Comparison of ENCODE assay signal across 20 cellular contexts in genomic region chr11:72230764-72231365, GRCh38. TPM values are rescaled to one million over a fixed set of nuclear protein-coding genes. Genes with fewer than 3 reads are reported as not detected.
A peak's percentile ranks its signal among the peaks of the same experiment; 100 is the strongest.
DNase-seq lines count a peak whose midpoint lies in the region; ATAC-seq and TF ChIP-seq lines count a peak whose summit lies in the region.
"Had no signal": no experiment of that assay in that cellular context is flagged by ENCODE, and none has a peak within 500 bp of the region (broad histone marks: within the 10 kb centered on the region; RNA-seq: fewer than 3 reads in every experiment).

No MANE protein-coding gene starts in this region.

- H2BK20ac ChIP-seq in IMR-90 (ENCODE audit: low read depth, low read length) = no peak overlapping the region

- H4K91ac ChIP-seq in IMR-90 (ENCODE audit: insufficient read depth, low read depth, low read length) = no peak overlapping the region

- H3K27me3 ChIP-seq in IMR-90 (ENCODE audit: control insufficient read depth, insufficient read depth, low read length) = no peaks in the 10 kb centered on the region
- H3K27me3 ChIP-seq: BLaER1 treated with 17β-estradiol and CSF1 and Interleukin-3, amounts not matched to agents 10 nM and 100 nM had no signal

- no peaks in the 10 kb centered on the region for H3K27me3 Mint-ChIP-seq in activated T-cell treated with anti-CD3 and anti-CD28 coated beads, Interleukin-2, amount 50 U/mL, for 24 hours
- no peaks in the 10 kb centered on the region for H3K27me3 Mint-ChIP-seq in activated T-cell treated with anti-CD3 and anti-CD28 coated beads, Interleukin-2, amount 50 U/mL, for 4 hours (ENCODE audit: low read depth)
- H3K27me3 Mint-ChIP-seq in endothelial cell (ENCODE audit: unreplicated experiment) (peaks cover 18% of the 10 kb centered on the region), type B pancreatic cell (no peaks in the 10 kb centered on the region)

- dilution Hi-C loops in IMR-90 (cut with HindIII; ENCODE audit: low sequenced_read_pairs, unreplicated experiment) = no loop called here

- no peak overlapping the region for H3K14ac ChIP-seq in IMR-90 (replicated peaks; ENCODE audit: low read depth, low read length)

- no peak for TF ChIP-seq RAD21 in IMR-90 (IDR thresholded peaks at IDR 0.05; ENCODE audit: low read length)

- CTCF ChIA-PET in IMR-90 (lab: Yijun Ruan, JAX) = no interaction called here

- no TSS peak for BruUV-seq in IMR-90 (replicated peaks; lab: Mats Ljungman, UMichigan)

- no peaks in the 10 kb centered on the region for H3K9me3 ChIP-seq in IMR-90 (ENCODE audit: control insufficient read depth, insufficient read depth, low read length)
- H3K9me3 ChIP-seq: A549; BLaER1 treated with 17β-estradiol and CSF1 and Interleukin-3, amounts not matched to agents 10 nM and 100 nM had no signal

- H2AK9ac ChIP-seq in IMR-90 (replicated peaks; ENCODE audit: low read depth, low read length, poor library complexity) = peak overlapping the region; percentile 47

- H3K4me1 Mint-ChIP-seq in activated T-cell treated with anti-CD3 and anti-CD28 coated beads, Interleukin-2, amount 50 U/mL, for 24 hours (ENCODE audit: low read depth) = peaks cover 5% of the 10 kb centered on the region
- H3K4me1 Mint-ChIP-seq in activated T-cell treated with anti-CD3 and anti-CD28 coated beads, Interleukin-2, amount 50 U/mL, for 4 hours (ENCODE audit: low read depth) = peaks cover 8% of the 10 kb centered on the region
- H3K4me1 Mint-ChIP-seq in endothelial cell (ENCODE audit: unreplicated experiment) = peaks cover 8% of the 10 kb centered on the region
- H3K4me1 Mint-ChIP-seq in type B pancreatic cell (ENCODE audit: unreplicated experiment) = peaks cover 12% of the 10 kb centered on the region

- H3K9ac ChIP-seq in IMR-90 (ENCODE audit: low read depth, low read length) = no peak overlapping the region

- intact Hi-C loops in IMR-90 (cut with micrococcal nuclease) = no loop called here

- no peak for ATAC-seq in activated T-cell treated with anti-CD3 and anti-CD28 coated beads, Interleukin-2, amount 50 U/mL, for 4 hours
- ATAC-seq in IMR-90 (ENCODE audit: low read depth) (no peak), GM21529 (IDR thresholded peaks at IDR 0.05; ENCODE audit: unreplicated experiment) (no peak), GM18909 (IDR thresholded peaks at IDR 0.05; ENCODE audit: poor library complexity, unreplicated experiment) (no peak)
- ATAC-seq: A549, HepG2 had no signal

- H3K27ac Mint-ChIP-seq in activated T-cell treated with anti-CD3 and anti-CD28 coated beads, Interleukin-2, amount 50 U/mL, for 24 hours = peak overlapping the region; percentile 29
- H3K27ac Mint-ChIP-seq in endothelial cell (ENCODE audit: unreplicated experiment) (no peak overlapping the region), type B pancreatic cell (no peak overlapping the region)
- H3K27ac Mint-ChIP-seq: HFFc6 had no signal

- no peak for TF ChIP-seq POLR2A in IMR-90 (IDR thresholded peaks at IDR 0.05; ENCODE audit: low read depth, low read length)

- H3K4me3 Mint-ChIP-seq in activated T-cell treated with anti-CD3 and anti-CD28 coated beads, Interleukin-2, amount 50 U/mL, for 24 hours = no peak overlapping the region
- no peak overlapping the region for H3K4me3 Mint-ChIP-seq in activated T-cell treated with anti-CD3 and anti-CD28 coated beads, Interleukin-2, amount 50 U/mL, for 4 hours
- no peak overlapping the region for H3K4me3 Mint-ChIP-seq in endothelial cell (ENCODE audit: unreplicated experiment)
- no peak overlapping the region for H3K4me3 Mint-ChIP-seq in type B pancreatic cell
- H3K4me3 Mint-ChIP-seq: CD8-positive, alpha-beta memory T cell; HFFc6 had no signal

- H2BK15ac ChIP-seq in IMR-90 (ENCODE audit: low read depth, low read length) = no peak overlapping the region

- peaks cover 84% of the 10 kb centered on the region for H3K36me3 Mint-ChIP-seq in activated T-cell treated with anti-CD3 and anti-CD28 coated beads, Interleukin-2, amount 50 U/mL, for 24 hours (ENCODE audit: low read depth)
- peaks cover 18% of the 10 kb centered on the region for H3K36me3 Mint-ChIP-seq in activated T-cell treated with anti-CD3 and anti-CD28 coated beads, Interleukin-2, amount 50 U/mL, for 4 hours (ENCODE audit: insufficient read depth)
- H3K36me3 Mint-ChIP-seq in endothelial cell (ENCODE audit: low read depth, unreplicated experiment) (peaks cover 34% of the 10 kb centered on the region), type B pancreatic cell (peaks cover 32% of the 10 kb centered on the region)

- peaks cover 3% of the 10 kb centered on the region; the same call in 1 of the 2 replicates for H3K9me1 ChIP-seq in IMR-90 (ENCODE audit: insufficient read depth, low read length)

- POLR2A ChIA-PET in IMR-90 (lab: Charles Lee; ENCODE audit: unreplicated experiment) = no interaction called here

- no peaks in the 10 kb centered on the region for H3K9me3 Mint-ChIP-seq in activated T-cell treated with anti-CD3 and anti-CD28 coated beads, Interleukin-2, amount 50 U/mL, for 24 hours
- no peaks in the 10 kb centered on the region for H3K9me3 Mint-ChIP-seq in activated T-cell treated with anti-CD3 and anti-CD28 coated beads, Interleukin-2, amount 50 U/mL, for 4 hours
- H3K9me3 Mint-ChIP-seq in endothelial cell (ENCODE audit: unreplicated experiment) (no peaks in the 10 kb centered on the region), type B pancreatic cell (no peaks in the 10 kb centered on the region)
- H3K9me3 Mint-ChIP-seq: CD8-positive, alpha-beta memory T cell; HFFc6 had no signal

- no peak overlapping the region for H3K23ac ChIP-seq in IMR-90 (ENCODE audit: low read depth, low read length)

- no peak overlapping the region for H4K8ac ChIP-seq in IMR-90 (ENCODE audit: low read depth in 2 of 2, low read length in 2 of 2)

- in situ Hi-C loops in IMR-90 (cut with MboI; ENCODE audit: low sequenced_read_pairs) = no loop called here

- H3K56ac ChIP-seq in IMR-90 (ENCODE audit: extremely low read depth, insufficient read depth, low read length) = no peak overlapping the region

- no peak overlapping the region for H2BK120ac ChIP-seq in IMR-90 (ENCODE audit: low read depth, low read length)

- H3K4ac ChIP-seq in IMR-90 (ENCODE audit: low read depth, low read length) = no peak overlapping the region

- no peak overlapping the region for H2AK5ac ChIP-seq in IMR-90 (ENCODE audit: low read depth, low read length)

- H3K79me1 ChIP-seq in IMR-90 (ENCODE audit: low read depth in 1 of 2, low read length in 2 of 2) = peaks cover 20 to 78% of the 10 kb centered on the region in 2 experiments

- H2AFZ ChIP-seq in IMR-90 (replicated peaks; ENCODE audit: low read length, poor library complexity) = no peak overlapping the region

- H3K4me2 ChIP-seq in IMR-90 (ENCODE audit: low read depth, low read length) = no peak overlapping the region
- H3K4me2 ChIP-seq: A549 had no signal

- TF ChIP-seq CTCF in IMR-90 (conservative IDR thresholded peaks at IDR 0.05; ENCODE audit: low read depth, low read length) = no peak
- TF ChIP-seq CTCF in endothelial cell (IDR thresholded peaks at IDR 0.05; ENCODE audit: unreplicated experiment) = no peak
- no peak for TF ChIP-seq CTCF in type B pancreatic cell (conservative IDR thresholded peaks at IDR 0.05)

- H3K36me3 ChIP-seq in IMR-90 (ENCODE audit: control insufficient read depth, insufficient read depth, low read length) = peaks cover 87% of the 10 kb centered on the region

- H2BK5ac ChIP-seq in IMR-90 (ENCODE audit: low read depth, low read length, poor library complexity, severe bottlenecking) = no peak overlapping the region

- H3K27ac ChIP-seq in IMR-90 (ENCODE audit: insufficient read depth, low read length) = no peak overlapping the region
- H3K27ac ChIP-seq: A549; BLaER1 treated with 17β-estradiol and CSF1 and Interleukin-3, amounts not matched to agents 10 nM and 100 nM had no signal

- no peak overlapping the region for H4K5ac ChIP-seq in IMR-90 (ENCODE audit: low read depth, low read length)

- no peak overlapping the region for H3K18ac ChIP-seq in IMR-90 (ENCODE audit: low read depth, low read length)

- H3K4me1 ChIP-seq in IMR-90 (ENCODE audit: control insufficient read depth, insufficient read depth, low read length) = peaks cover 2% of the 10 kb centered on the region; the same call in 1 of the 2 replicates

- no peak for DNase-seq in activated T-cell treated with anti-CD3 and anti-CD28 coated beads, Interleukin-2, amount 50 U/mL, for 24 hours
- no peak for DNase-seq in activated T-cell treated with anti-CD3 and anti-CD28 coated beads, Interleukin-2, amount 50 U/mL, for 4 hours
- DNase-seq in IMR-90 = no peak
- DNase-seq in endothelial cell (ENCODE audit: low spot score) = peak; percentile 1
- peak; percentile 64 for DNase-seq in type B pancreatic cell (ENCODE audit: extremely low spot score, unreplicated experiment)
- no peak for DNase-seq in globus pallidus (ENCODE audit: low spot score)
- DNase-seq: CD8-positive, alpha-beta memory T cell; DMS79 treated with DMSO at 0.1 percent for 48 hours; HFFc6; Kasumi-1; NCI-H187 treated with DMSO at 0.1 percent for 48 hours; NCI-H345; NCI-H526; SHP77 treated with DMSO at 0.1 percent for 48 hours had no signal

- H4K20me1 ChIP-seq in IMR-90 (ENCODE audit: insufficient read depth, low read length) = peaks cover 75% of the 10 kb centered on the region

- H3K4me3 ChIP-seq in IMR-90 (ENCODE audit: insufficient read depth, low read depth, low read length) = no peak overlapping the region
- H3K4me3 ChIP-seq: A549; BLaER1 treated with 17β-estradiol and CSF1 and Interleukin-3, amounts not matched to agents 10 nM and 100 nM had no signal

- WGBS in IMR-90 (ENCODE audit: extremely low coverage in 2 of 2, insufficient read length in 1 of 2), 2 experiments = 43% methylated on average over 1 of the region's 18 CpGs; no CpG with 5 or more reads in 1 of the 2 experiments

RNA-seq across cellular contexts. Expression of gene INPPL1, which starts 6.3 kb away (rescaled TPM):
- total RNA-seq in activated T-cell treated with anti-CD3 and anti-CD28 coated beads, Interleukin-2, amount 50 U/mL, for 4 hours = 10 to 100 TPM; 69.5 to 90.2 (median 79.5) TPM
- 26.9 and 27.4 TPM in 2 replicates for total RNA-seq in IMR-90 (2012; rRNA removed)
- polyA plus RNA-seq in IMR-90 (2012; rRNA removed) = 105 and 120 TPM in 2 replicates
- polyA plus RNA-seq in IMR-90 (2012; cell fraction: cytosol; rRNA removed) = 22.4 and 46.8 TPM in 2 replicates
- 826 and 1,150 TPM in 2 replicates for polyA plus RNA-seq in IMR-90 (2012; cell fraction: nucleus; rRNA removed; ENCODE audit: low replicate concordance)
- total RNA-seq in endothelial cell (ENCODE audit: unreplicated experiment) = 168 TPM
- 179 and 231 TPM in 2 replicates for total RNA-seq in type B pancreatic cell (ENCODE audit: low replicate concordance)

RNA-seq across cellular contexts. Expression of gene PHOX2A, which starts 13.1 kb away (rescaled TPM):
- total RNA-seq in activated T-cell treated with anti-CD3 and anti-CD28 coated beads, Interleukin-2, amount 50 U/mL, for 4 hours = not detected
- not detected in 2 replicates for total RNA-seq in IMR-90 (2012; rRNA removed)
- polyA plus RNA-seq in IMR-90 (2012; rRNA removed) = not detected in 2 replicates
- polyA plus RNA-seq in IMR-90 (2012; cell fraction: cytosol; rRNA removed) = not detected in 2 replicates
- not detected in 2 replicates for polyA plus RNA-seq in IMR-90 (2012; cell fraction: nucleus; rRNA removed; ENCODE audit: low replicate concordance)
- total RNA-seq in endothelial cell (ENCODE audit: unreplicated experiment) = not detected
- total RNA-seq in type B pancreatic cell (ENCODE audit: low replicate concordance) = 2.8 and 3.0 TPM in 2 replicates
- total RNA-seq: CD8-positive, alpha-beta memory T cell; G401; HepG2; HFFc6 had no signal
- polyA plus RNA-seq: A549; CD8-positive, alpha-beta memory T cell; HepG2 had no signal

RNA-seq across cellular contexts. Expression of gene FOLR2, which starts 14.3 kb away (rescaled TPM):
- not detected for total RNA-seq in activated T-cell treated with anti-CD3 and anti-CD28 coated beads, Interleukin-2, amount 50 U/mL, for 4 hours
- total RNA-seq in IMR-90 (2012; rRNA removed) (not detected in 2 replicates), endothelial cell (ENCODE audit: unreplicated experiment) (not detected), type B pancreatic cell (ENCODE audit: low replicate concordance) (not detected in 2 replicates)
- polyA plus RNA-seq in IMR-90 (2012; rRNA removed) = not detected in 2 replicates
- polyA plus RNA-seq in IMR-90 (2012; cell fraction: cytosol; rRNA removed) = not detected in 2 replicates
- not detected in 2 replicates for polyA plus RNA-seq in IMR-90 (2012; cell fraction: nucleus; rRNA removed; ENCODE audit: low replicate concordance)
- total RNA-seq: G401, HepG2, HFFc6 had no signal
- polyA plus RNA-seq: A549; CD8-positive, alpha-beta memory T cell had no signal

RNA-seq across cellular contexts. Expression of gene FOLR1, which starts 38.9 kb away (rescaled TPM):
- total RNA-seq in activated T-cell treated with anti-CD3 and anti-CD28 coated beads, Interleukin-2, amount 50 U/mL, for 4 hours = under 1 TPM in 2 of 3 donors, not detected in 1; 0.20 to 0.24 TPM
- total RNA-seq in IMR-90 (2012; rRNA removed) (not detected in 2 replicates), endothelial cell (ENCODE audit: unreplicated experiment) (not detected), type B pancreatic cell (ENCODE audit: low replicate concordance) (2.7 and 6.7 TPM in 2 replicates)
- 0.24 and 0.29 TPM in 2 replicates for polyA plus RNA-seq in IMR-90 (2012; rRNA removed)
- polyA plus RNA-seq in IMR-90 (2012; cell fraction: cytosol; rRNA removed) = 0.25 TPM in 1 of 2 replicates, not detected in the other
- polyA plus RNA-seq in IMR-90 (2012; cell fraction: nucleus; rRNA removed; ENCODE audit: low replicate concordance) = 0.08 TPM in 1 of 2 replicates, not detected in the other
- total RNA-seq: CD8-positive, alpha-beta memory T cell; HepG2 had no signal
- polyA plus RNA-seq: CD8-positive, alpha-beta memory T cell had no signal

Comparison
In these comparisons a context has a peak if more than half of its experiments do, and no peak if none do; other contexts are left out.
1. DNase-seq: peak in endothelial cell (single experiment) and type B pancreatic cell (single experiment); none in activated T-cell treated with anti-CD3 and anti-CD28 coated beads, Interleukin-2, amount 50 U/mL, for 24 hours (single experiment), activated T-cell treated with anti-CD3 and anti-CD28 coated beads, Interleukin-2, amount 50 U/mL, for 4 hours (single experiment), IMR-90 (single experiment) and globus pallidus (single experiment).